In genomic region chr10:7003821-7004220, GRCh38 we compare ENCODE assay signal across 21 cellular contexts.
"Had no signal": no experiment of that assay in that cellular context is flagged by ENCODE, and none has a peak within 500 bp of the region (broad histone marks: within the 10 kb centered on the region; RNA-seq: fewer than 3 reads in every experiment).

No MANE protein-coding gene starts in this region.

- H3K4me3 ChIP-seq: coronary artery, hepatocyte, lung, spleen, testis, tibial nerve had no signal

- H3K79me2 ChIP-seq: hepatocyte had no signal

- H3K36me3 Mint-ChIP-seq: stimulated activated naive B cell treated with anti-CD40 and anti-IgM and Interleukin-4, amounts not matched to agents 10 μg/mL and 1 μg/mL and 100 μg/mL, for 72 hours had no signal

- H3K27me3 ChIP-seq: hepatocyte, spleen, testis, tibial nerve had no signal

- H2AFZ ChIP-seq: hepatocyte had no signal

- ATAC-seq: left colon; left ventricle myocardium superior; sciatic nerve; stimulated activated naive B cell treated with anti-CD40 and anti-IgM and Interleukin-4, amounts not matched to agents 10 μg/mL and 1 μg/mL and 100 μg/mL, for 72 hours; stimulated activated naive CD8-positive, alpha-beta T cell treated with anti-CD3 and anti-CD28 coated beads, Interleukin-15, amount 100 ng/mL, for 72 hours had no signal

- H3K4me3 Mint-ChIP-seq: nephron progenitor cell; stimulated activated naive B cell treated with anti-CD40 and anti-IgM and Interleukin-4, amounts not matched to agents 10 μg/mL and 1 μg/mL and 100 μg/mL, for 72 hours; stimulated activated naive CD8-positive, alpha-beta T cell treated with anti-CD3 and anti-CD28 coated beads, Interleukin-15, amount 100 ng/mL, for 72 hours had no signal

- H3K4me2 ChIP-seq: hepatocyte had no signal

- H3K4me1 ChIP-seq: testis, tibial nerve had no signal

- H3K36me3 ChIP-seq: spleen, tibial nerve had no signal

- H3K9me3 Mint-ChIP-seq: stimulated activated naive B cell treated with anti-CD40 and anti-IgM and Interleukin-4, amounts not matched to agents 10 μg/mL and 1 μg/mL and 100 μg/mL, for 72 hours; stimulated activated naive CD8-positive, alpha-beta T cell treated with anti-CD3 and anti-CD28 coated beads, Interleukin-15, amount 100 ng/mL, for 72 hours had no signal

- DNase-seq: effector CD4-positive, alpha-beta T cell; foreskin melanocyte; head of caudate nucleus; left colon; left ventricle myocardium superior; mesenchymal stem cell; midbrain; nephron progenitor cell; posterior cingulate gyrus; spleen; stimulated activated CD4-positive, alpha-beta T cell treated with anti-CD3 and anti-CD28 coated beads, Interleukin-15, amount 100 ng/mL, for 24 hours; stimulated activated CD4-positive, alpha-beta T cell treated with anti-CD3 and anti-CD28 coated beads, Interleukin-1b, Interleukin-23, amount 100 ng/mL, for 48 hours; stimulated activated CD4-positive, alpha-beta T cell treated with anti-CD3 and anti-CD28 coated beads, Interleukin-4, amount 100 ng/mL, for 24 hours; stimulated activated naive B cell treated with anti-CD40 and anti-IgM and Interleukin-4, amounts not matched to agents 10 μg/mL and 1 μg/mL and 100 μg/mL, for 72 hours; stimulated activated naive CD8-positive, alpha-beta T cell treated with anti-CD3 and anti-CD28 coated beads, Interleukin-15, amount 100 ng/mL, for 72 hours; testis had no signal

- H3K9me3 ChIP-seq: spleen, testis, tibial nerve had no signal

- H3K4me1 Mint-ChIP-seq: nephron progenitor cell; stimulated activated naive B cell treated with anti-CD40 and anti-IgM and Interleukin-4, amounts not matched to agents 10 μg/mL and 1 μg/mL and 100 μg/mL, for 72 hours; stimulated activated naive CD8-positive, alpha-beta T cell treated with anti-CD3 and anti-CD28 coated beads, Interleukin-15, amount 100 ng/mL, for 72 hours had no signal

- H3K27ac ChIP-seq: coronary artery, hepatocyte, spleen, testis, tibial nerve had no signal

- H3K27ac Mint-ChIP-seq: nephron progenitor cell; stimulated activated naive B cell treated with anti-CD40 and anti-IgM and Interleukin-4, amounts not matched to agents 10 μg/mL and 1 μg/mL and 100 μg/mL, for 72 hours; stimulated activated naive CD8-positive, alpha-beta T cell treated with anti-CD3 and anti-CD28 coated beads, Interleukin-15, amount 100 ng/mL, for 72 hours had no signal
